ENCODE assay signal across 12 cellular contexts in the genomic region with DNA sequence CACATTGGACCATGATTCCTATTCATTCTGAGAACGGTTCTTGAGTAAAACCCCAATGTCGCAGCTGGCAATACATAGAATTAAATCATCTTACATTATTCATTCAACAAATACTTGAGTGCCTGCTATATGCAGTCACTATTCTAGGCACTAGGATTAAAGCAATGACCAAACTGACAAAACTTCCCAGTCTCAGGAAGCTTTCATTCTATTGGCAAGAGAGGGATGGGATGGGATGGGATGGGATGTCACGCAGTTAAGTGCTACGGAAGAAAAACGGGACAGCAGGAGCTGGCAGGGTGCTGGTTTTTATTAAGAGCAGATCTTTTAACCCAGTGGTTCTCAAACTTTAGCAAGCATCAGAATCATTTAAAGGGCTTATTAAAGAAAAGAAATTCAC. TPM values are rescaled to one million over a fixed set of nuclear protein-coding genes. Genes with fewer than 3 reads are reported as not detected.
DNase-seq lines count a peak whose midpoint lies in the region; ATAC-seq and TF ChIP-seq lines count a peak whose summit lies in the region.
"Had no signal": no experiment of that assay in that cellular context is flagged by ENCODE, and none has a peak within 500 bp of the region (broad histone marks: within the 10 kb centered on the region; RNA-seq: fewer than 3 reads in every experiment).

No MANE protein-coding gene starts in this region.

- H3K27me3 Mint-ChIP-seq in CD4-positive, alpha-beta T cell: peaks cover 27% of the 10 kb centered on the region

- peaks cover 25% of the 10 kb centered on the region for H3K4me1 Mint-ChIP-seq in CD4-positive, alpha-beta T cell (ENCODE audit: low read depth)

- no peaks in the 10 kb centered on the region for H3K9me3 ChIP-seq in CD4-positive, alpha-beta T cell (ENCODE audit: control insufficient read depth, low read length)
- H3K9me3 ChIP-seq in muscle layer of duodenum (ENCODE audit: control insufficient read depth in 1 of 2, low read length in 2 of 2) (no peaks in the 10 kb centered on the region), mesenchymal stem cell (ENCODE audit: control insufficient read depth, low read length) (no peaks in the 10 kb centered on the region)
- H3K9me3 ChIP-seq: heart right ventricle, Peyer's patch had no signal

- H3K36me3 ChIP-seq in muscle layer of duodenum (ENCODE audit: control insufficient read depth in 1 of 2, insufficient read depth in 2 of 2, low read length in 2 of 2) (no peaks in the 10 kb centered on the region), mesenchymal stem cell (ENCODE audit: control insufficient read depth in 1 of 2, insufficient read depth in 2 of 2, low read depth in 1 of 2, low read length in 2 of 2) (no peaks in the 10 kb centered on the region)
- H3K36me3 ChIP-seq: heart right ventricle, Peyer's patch had no signal

- H3K23ac ChIP-seq in mesenchymal stem cell (ENCODE audit: low read length in 2 of 2): no peak overlapping the region

- no peak overlapping the region for H4K8ac ChIP-seq in mesenchymal stem cell (ENCODE audit: low read length)

- H2BK12ac ChIP-seq in mesenchymal stem cell (ENCODE audit: low read length in 2 of 2): no peak overlapping the region

- no peak overlapping the region for H3K4ac ChIP-seq in mesenchymal stem cell (ENCODE audit: low read depth in 1 of 2, low read length in 2 of 2)

- no peak overlapping the region for H3K9ac ChIP-seq in mesenchymal stem cell (ENCODE audit: low read length)

- H3K9me3 Mint-ChIP-seq in CD4-positive, alpha-beta T cell: no peaks in the 10 kb centered on the region
- H3K9me3 Mint-ChIP-seq: stimulated activated naive CD8-positive, alpha-beta T cell treated with anti-CD3 and anti-CD28 coated beads, Interleukin-15, amount 100 ng/mL, for 72 hours had no signal

- no peak for ATAC-seq in CD4-positive, alpha-beta T cell (ENCODE audit: poor library complexity)
- ATAC-seq in GM21390 (IDR thresholded peaks at IDR 0.05; ENCODE audit: unreplicated experiment): no peak
- ATAC-seq: heart right ventricle; left lobe of liver; stimulated activated naive CD8-positive, alpha-beta T cell treated with anti-CD3 and anti-CD28 coated beads, Interleukin-15, amount 100 ng/mL, for 72 hours had no signal

- H3K4me1 ChIP-seq in muscle layer of duodenum (ENCODE audit: control insufficient read depth in 1 of 2, insufficient read depth in 2 of 2, low read length in 2 of 2) (no peaks in the 10 kb centered on the region), mesenchymal stem cell (ENCODE audit: control insufficient read depth, insufficient read depth, low read depth, low read length) (peaks cover 3% of the 10 kb centered on the region)

- no peak overlapping the region for H2BK5ac ChIP-seq in mesenchymal stem cell (ENCODE audit: low read depth, low read length, poor library complexity, severe bottlenecking)

- peaks cover 7% of the 10 kb centered on the region for H3K79me1 ChIP-seq in mesenchymal stem cell (replicated peaks; ENCODE audit: low read length, poor library complexity, severe bottlenecking)

- peaks cover 5% of the 10 kb centered on the region for H3K36me3 Mint-ChIP-seq in CD4-positive, alpha-beta T cell (ENCODE audit: low read depth)

- peak overlapping the region; percentile 70 for H3K4me3 Mint-ChIP-seq in CD4-positive, alpha-beta T cell
- H3K4me3 Mint-ChIP-seq: stimulated activated naive CD8-positive, alpha-beta T cell treated with anti-CD3 and anti-CD28 coated beads, Interleukin-15, amount 100 ng/mL, for 72 hours had no signal

- no peak overlapping the region for H3K18ac ChIP-seq in mesenchymal stem cell (ENCODE audit: low read depth in 1 of 2, low read length in 2 of 2)

- H2BK120ac ChIP-seq in mesenchymal stem cell (ENCODE audit: low read depth, low read length): no peak overlapping the region

- CTCF ChIA-PET in CD4-positive, alpha-beta T cell (lab: Charles Lee): interaction anchor here (0.7 to 1.4 kb wide), 6 partner anchors 9 to 77 kb away, joined by 3 to 7 read pairs (median 4); no protein-coding TSS in a partner anchor

- intact Hi-C loops in CD4-positive, alpha-beta T cell (cut with DNase I, micrococcal nuclease): loop anchor here (1.0 to 10.0 kb wide), 4 partner anchors 59 to 1104 kb away; partner anchors contain the start of genes CAPN5 (in 1 of the 2) and NARS2 (in 1 of the 2)

- H2AK5ac ChIP-seq in mesenchymal stem cell (ENCODE audit: low read length, severe bottlenecking): no peak overlapping the region

- no peak overlapping the region for H3K4me2 ChIP-seq in mesenchymal stem cell (ENCODE audit: low read length, poor library complexity, severe bottlenecking)

- no peak overlapping the region for H3K27ac ChIP-seq in CD4-positive, alpha-beta T cell (ENCODE audit: low read depth, low read length)
- H3K27ac ChIP-seq in muscle layer of duodenum (ENCODE audit: low read length): peak overlapping the region; percentile 4
- H3K27ac ChIP-seq in mesenchymal stem cell (ENCODE audit: low read length, poor library complexity, severe bottlenecking): no peak overlapping the region
- H3K27ac ChIP-seq: heart right ventricle had no signal

- H3K27me3 ChIP-seq in CD4-positive, alpha-beta T cell (ENCODE audit: control insufficient read depth, insufficient read depth, low read length): peaks cover 6% of the 10 kb centered on the region
- H3K27me3 ChIP-seq in muscle layer of duodenum (ENCODE audit: low read depth, low read length) (no peaks in the 10 kb centered on the region), mesenchymal stem cell (ENCODE audit: control insufficient read depth in 1 of 2, insufficient read depth in 1 of 2, low read length in 2 of 2) (no peaks in the 10 kb centered on the region)
- H3K27me3 ChIP-seq: Peyer's patch had no signal

- no peak for TF ChIP-seq CTCF in CD4-positive, alpha-beta T cell (IDR thresholded peaks at IDR 0.05)

- no peak for DNase-seq in CD4-positive, alpha-beta T cell
- peak; percentile 7 for DNase-seq in HT-29 (ENCODE audit: low spot score)
- peak; percentile 25 for DNase-seq in cerebellar cortex (ENCODE audit: low spot score)
- no peak for DNase-seq in mesenchymal stem cell
- DNase-seq in H4 (ENCODE audit: low spot score): no peak
- DNase-seq in activated CD4-positive, alpha-beta T cell treated with anti-CD3 and anti-CD28 coated beads for 4 hours: no peak
- DNase-seq: heart right ventricle; stimulated activated naive CD8-positive, alpha-beta T cell treated with anti-CD3 and anti-CD28 coated beads, Interleukin-15, amount 100 ng/mL, for 72 hours had no signal

- 63% methylated on average over 5 of the region's 5 CpGs for WGBS in mesenchymal stem cell

- H3K4me3 ChIP-seq in muscle layer of duodenum (ENCODE audit: low read depth in 1 of 2, low read length in 2 of 2): no peak overlapping the region
- H3K4me3 ChIP-seq in mesenchymal stem cell (ENCODE audit: insufficient read depth in 1 of 2, low read depth in 1 of 2, low read length in 2 of 2): no peak overlapping the region
- H3K4me3 ChIP-seq: heart right ventricle, Peyer's patch had no signal

- no peak overlapping the region for H2BK15ac ChIP-seq in mesenchymal stem cell (ENCODE audit: low read depth, poor library complexity, severe bottlenecking)

- H2AFZ ChIP-seq in mesenchymal stem cell (ENCODE audit: low read depth, low read length): no peak overlapping the region

- H4K91ac ChIP-seq in mesenchymal stem cell (ENCODE audit: low read length): no peak overlapping the region

- H3K27ac Mint-ChIP-seq in CD4-positive, alpha-beta T cell: peak overlapping the region; percentile 96
- H3K27ac Mint-ChIP-seq: stimulated activated naive CD8-positive, alpha-beta T cell treated with anti-CD3 and anti-CD28 coated beads, Interleukin-15, amount 100 ng/mL, for 72 hours had no signal

- H3K14ac ChIP-seq in mesenchymal stem cell (ENCODE audit: low read length in 2 of 2): no peak overlapping the region

- POLR2A ChIA-PET in CD4-positive, alpha-beta T cell (lab: Charles Lee): interaction anchor here (1.0 kb wide), 1 partner anchor 59 kb away, joined by 3 read pairs; no protein-coding TSS in a partner anchor

RNA-seq across cellular contexts. Expression of gene PAK1, which starts 2.9 kb away (rescaled TPM):
- 10 to 100 TPM in 1 of 2 experiments, 1 to 10 TPM in 1; 6.9 to 12.6 TPM for total RNA-seq in CD4-positive, alpha-beta T cell
- total RNA-seq in HT-29 (2014; rRNA removed; shearing (Covaris generic)): 64.3 and 71.5 TPM in 2 replicates
- 18.7 TPM for polyA plus RNA-seq in mesenchymal stem cell (2013, experiment 1 of 2)
- polyA plus RNA-seq in mesenchymal stem cell (2013, experiment 2 of 2): 20.2 TPM
- 27.7 and 32.6 TPM in 2 replicates for total RNA-seq in H4 (2014; rRNA removed; shearing (Covaris generic))

Comparison
In these comparisons a context has a peak if more than half of its experiments do, and no peak if none do; other contexts are left out.
1. DNase-seq: peak in HT-29 (single experiment) and cerebellar cortex (single experiment); none in CD4-positive, alpha-beta T cell (0 of 10), mesenchymal stem cell (single experiment), H4 (single experiment) and activated CD4-positive, alpha-beta T cell treated with anti-CD3 and anti-CD28 coated beads for 4 hours (0 of 2).